Comparison of ENCODE assay signal across 18 cellular contexts in genomic region chr2:234569776-234570430, GRCh38.
DNase-seq lines count a peak whose midpoint lies in the region; FAIRE-seq and TF ChIP-seq lines count a peak whose summit lies in the region.
"Had no signal": no experiment of that assay in that cellular context is flagged by ENCODE, and none has a peak within 500 bp of the region (broad histone marks: within the 10 kb centered on the region; RNA-seq: fewer than 3 reads in every experiment).

No MANE protein-coding gene starts in this region.

- TF ChIP-seq CTCF in OCI-LY3 (IDR thresholded peaks at IDR 0.05; ENCODE audit: low read depth, low read length) (no peak), nephron progenitor cell (IDR thresholded peaks at IDR 0.05) (no peak), mammary epithelial cell (conservative IDR thresholded peaks at IDR 0.05 in 1 of 2, IDR thresholded peaks at IDR 0.05 in 1 of 2; ENCODE audit: extremely low read depth in 1 of 2, insufficient read depth in 1 of 2, low read depth in 1 of 2, low read length in 2 of 2) (no peak), RWPE1 (conservative IDR thresholded peaks at IDR 0.05; ENCODE audit: low read depth) (no peak)

- H3K27me3 Mint-ChIP-seq in nephron progenitor cell (ENCODE audit: low read depth, poor library complexity): no peaks in the 10 kb centered on the region

- H3K4me2 ChIP-seq in BLaER1 (peak overlapping the region; percentile 77), OCI-LY3 (ENCODE audit: low read length) (peak overlapping the region; percentile 92), mammary epithelial cell (ENCODE audit: insufficient read depth, low read depth, low read length) (no peak overlapping the region)
- H3K4me2 ChIP-seq: A549, GM23338, KMS-11 had no signal

- H3K4me1 Mint-ChIP-seq in nephron progenitor cell: peaks cover 12% of the 10 kb centered on the region

- no peaks in the 10 kb centered on the region for H3K36me3 Mint-ChIP-seq in nephron progenitor cell (ENCODE audit: low read depth)

- POLR2A ChIA-PET in RWPE1 (lab: Yijun Ruan, JAX; ENCODE audit: low non-redundant PET): no interaction called here

- no peak for DNase-seq in GM19239 (ENCODE audit: insufficient read length, low spot score)
- no peak for DNase-seq in nephron progenitor cell
- no peak for DNase-seq in mammary epithelial cell
- DNase-seq in DMS53 (lab: John Stamatoyannopoulos, UW): no peak
- DNase-seq in RWPE1 (ENCODE audit: low spot score): no peak
- DNase-seq: Caco-2, DMS153, NCI-H1092 treated with DMSO at 0.1 percent for 48 hours, NCI-H2081 treated with DMSO at 0.1 percent for 48 hours, NCI-H510A, NCI-H774, SHP77 treated with DMSO at 0.1 percent for 48 hours had no signal

- H4K20me1 ChIP-seq in BLaER1 (no peaks in the 10 kb centered on the region), OCI-LY3 (ENCODE audit: insufficient read depth, low read length) (no peaks in the 10 kb centered on the region), mammary epithelial cell (ENCODE audit: insufficient read depth, low read length) (no peaks in the 10 kb centered on the region)

- no peaks in the 10 kb centered on the region for H3K36me3 ChIP-seq in BLaER1
- H3K36me3 ChIP-seq in OCI-LY3 (replicated peaks; ENCODE audit: low read depth, low read length): no peaks in the 10 kb centered on the region
- H3K36me3 ChIP-seq in mammary epithelial cell (ENCODE audit: insufficient read depth, low read length): no peaks in the 10 kb centered on the region

- H3K9ac ChIP-seq in BLaER1 (peak overlapping the region; percentile 11; the same call in 1 of the 2 replicates), OCI-LY3 (ENCODE audit: low read length) (peak overlapping the region; percentile 73; the same call in 1 of the 2 replicates), mammary epithelial cell (ENCODE audit: insufficient read depth, low read length) (no peak overlapping the region)
- H3K9ac ChIP-seq: KMS-11 had no signal

- intact Hi-C loops in mammary epithelial cell (cut with micrococcal nuclease): loop anchor here (10.0 kb wide), 1 partner anchor 175 kb away; no protein-coding TSS in a partner anchor

- H3K9me3 ChIP-seq in BLaER1: peaks cover 16% of the 10 kb centered on the region
- no peaks in the 10 kb centered on the region for H3K9me3 ChIP-seq in OCI-LY3 (ENCODE audit: insufficient read depth, low read length)
- no peaks in the 10 kb centered on the region for H3K9me3 ChIP-seq in mammary epithelial cell (replicated peaks; ENCODE audit: insufficient read depth, low read length)
- H3K9me3 ChIP-seq: A549, Caco-2 had no signal

- H2AFZ ChIP-seq in OCI-LY3 (ENCODE audit: low read depth, low read length) (no peak overlapping the region), mammary epithelial cell (ENCODE audit: low read depth, low read length) (no peak overlapping the region)
- H2AFZ ChIP-seq: GM23338 had no signal

- no peak overlapping the region for H3K4me3 ChIP-seq in BLaER1
- 0 out of 2 replicates have a peak overlapping the region, but pooled peaks have one; percentile 67 for H3K4me3 ChIP-seq in OCI-LY3 (ENCODE audit: low read length)
- H3K4me3 ChIP-seq in mammary epithelial cell (replicated peaks in 1 of 3; ENCODE audit: insufficient read depth in 1 of 3, low read depth in 2 of 3, low read length in 3 of 3): no peak overlapping the region
- H3K4me3 ChIP-seq: A549, GM23338 had no signal

- FAIRE-seq in GM19239 (lab: Jason Lieb, UNC): peak; percentile 45
- FAIRE-seq: A549, RCC 7860 had no signal

- dilution Hi-C loops in mammary epithelial cell (cut with HindIII; ENCODE audit: low sequenced_read_pairs): loop anchor here (5.0 kb wide), 1 partner anchor 57 kb away; no protein-coding TSS in a partner anchor

- peak overlapping the region; percentile 89 for H3K27ac Mint-ChIP-seq in nephron progenitor cell
- H3K27ac Mint-ChIP-seq: GM23338 had no signal

- in situ Hi-C loops in mammary epithelial cell (cut with MboI; ENCODE audit: low sequenced_read_pairs in 2 of 2): no loop called here

- CTCF ChIA-PET in mammary epithelial cell (lab: Charles Lee; ENCODE audit: low non-redundant PET) (no interaction called here), RWPE1 (lab: Yijun Ruan, JAX) (interaction anchor here (0.8 kb wide), 1 partner anchor 13 kb away, joined by 3 read pairs; no protein-coding TSS in a partner anchor)

- H3K9me3 Mint-ChIP-seq in nephron progenitor cell: peaks cover 7% of the 10 kb centered on the region

- H3K79me2 ChIP-seq in OCI-LY3 (ENCODE audit: low read length) (no peaks in the 10 kb centered on the region), mammary epithelial cell (ENCODE audit: insufficient read depth, low read length) (no peaks in the 10 kb centered on the region)

- no TSS peak for BruUV-seq in mammary epithelial cell (replicated peaks; lab: Mats Ljungman, UMichigan)

- H3K4me1 ChIP-seq in BLaER1 (peaks cover 100% of the 10 kb centered on the region), OCI-LY3 (ENCODE audit: low read length) (peaks cover 74% of the 10 kb centered on the region), mammary epithelial cell (ENCODE audit: insufficient read depth, low read length) (no peaks in the 10 kb centered on the region)
- H3K4me1 ChIP-seq: Caco-2 had no signal

- H3K27me3 ChIP-seq in BLaER1: no peaks in the 10 kb centered on the region
- H3K27me3 ChIP-seq in OCI-LY3 (ENCODE audit: low read depth, low read length): no peaks in the 10 kb centered on the region
- H3K27me3 ChIP-seq in mammary epithelial cell (ENCODE audit: insufficient read depth, low read length): peaks cover 2% of the 10 kb centered on the region

- peak overlapping the region; percentile 52; the same call in 1 of the 2 replicates for H3K27ac ChIP-seq in BLaER1
- H3K27ac ChIP-seq in OCI-LY3 (ENCODE audit: low read length): peak overlapping the region; percentile 96
- H3K27ac ChIP-seq in mammary epithelial cell (ENCODE audit: insufficient read depth, low read depth, low read length): no peak overlapping the region
- no peak overlapping the region for H3K27ac ChIP-seq in RWPE1
- H3K27ac ChIP-seq: A549, KMS-11 had no signal

- no peak overlapping the region for H3K4me3 Mint-ChIP-seq in nephron progenitor cell
- H3K4me3 Mint-ChIP-seq: GM23338 had no signal

- 90% methylated on average over 3 of the region's 3 CpGs for WGBS in mammary epithelial cell (ENCODE audit: low coverage, missing lambda C conversion rate)

Comparison
In these comparisons a context has a peak if more than half of its experiments do, and no peak if none do; other contexts are left out.
1. H3K27ac ChIP-seq: peak in BLaER1 (single experiment) and OCI-LY3 (single experiment); none in mammary epithelial cell (single experiment) and RWPE1 (single experiment).